In genomic region chr13:21297452-21297851, GRCh38 we compare ENCODE assay signal across 8 cellular contexts.
A peak's percentile ranks its signal among the peaks of the same experiment; 100 is the strongest.
DNase-seq lines count a peak whose midpoint lies in the region; TF ChIP-seq lines count a peak whose summit lies in the region.

No MANE protein-coding gene starts in this region.

- H3K27ac ChIP-seq in coronary artery = peak overlapping the region; percentile 29 to 72

- H3K4me1 ChIP-seq in neuron (ENCODE audit: insufficient read depth, low read length) = peaks cover 16% of the 10 kb centered on the region

- H3K9me3 ChIP-seq in neuron (ENCODE audit: low read length) = no peaks in the 10 kb centered on the region

- DNase-seq in NOMO-1 (lab: John Stamatoyannopoulos, UW; ENCODE audit: unreplicated experiment in 2 of 2) = peak; percentile 35 to 74
- no peak for DNase-seq in NOMO-1 treated with dmso at 0.1 percent for 144 hours (lab: John Stamatoyannopoulos, UW; ENCODE audit: unreplicated experiment)
- DNase-seq in NCI-H69 (lab: John Stamatoyannopoulos, UW) = peak; percentile 19
- DNase-seq in coronary artery (ENCODE audit: low spot score) = no peak
- no peak for DNase-seq in stimulated activated naive CD4-positive, alpha-beta T cell treated with Interleukin-2 at 50 U/mL for 16 hours (lab: John Stamatoyannopoulos, UW)
- DNase-seq in germinal center (ENCODE audit: low spot score) = no peak
- DNase-seq in effector CD8-positive, alpha-beta T cell (lab: John Stamatoyannopoulos, UW) = no peak

- peak overlapping the region; percentile 77 for H2AFZ ChIP-seq in neuron (ENCODE audit: low read depth, low read length)

- no peak for TF ChIP-seq CTCF in coronary artery (IDR thresholded peaks at IDR 0.05)

- no peaks in the 10 kb centered on the region for H3K27me3 ChIP-seq in neuron (ENCODE audit: insufficient read depth, low read length)

- peak overlapping the region; percentile 86 for H3K4me3 ChIP-seq in coronary artery
- H3K4me3 ChIP-seq in neuron (ENCODE audit: low read length) = peak overlapping the region; percentile 96

- H3K36me3 ChIP-seq in neuron (ENCODE audit: insufficient read depth, low read length) = no peaks in the 10 kb centered on the region

Comparison
In these comparisons a context has a peak if more than half of its experiments do, and no peak if none do; other contexts are left out.
1. DNase-seq: peak in NOMO-1 (2 of 2) and NCI-H69 (single experiment); none in NOMO-1 treated with dmso at 0.1 percent for 144 hours (single experiment), coronary artery (single experiment), stimulated activated naive CD4-positive, alpha-beta T cell treated with Interleukin-2 at 50 U/mL for 16 hours (single experiment), germinal center (single experiment) and effector CD8-positive, alpha-beta T cell (single experiment).